In genomic region chr7:65807067-65807466, GRCh38 we compare ENCODE assay signal across 4 cellular contexts.
DNase-seq lines count a peak whose midpoint lies in the region; ATAC-seq, FAIRE-seq and TF ChIP-seq lines count a peak whose summit lies in the region.
"Not testable (repeated sequence)": the region's sequence is repeated elsewhere in the genome, so short reads cannot be mapped to it uniquely, and the experiment has no call there.

No MANE protein-coding gene starts in this region.

- not testable (repeated sequence) for H3K4me2 ChIP-seq in IMR-90 (ENCODE audit: low read depth, low read length); K562 (ENCODE audit: insufficient read depth, low read length)
- peak overlapping the region; percentile 0 for H3K4me2 ChIP-seq in Karpas-422 (ENCODE audit: low read depth, low read length, poor library complexity, severe bottlenecking)

- H3K9me1 ChIP-seq in IMR-90 (ENCODE audit: insufficient read depth, low read length); K562 (ENCODE audit: control insufficient read depth, insufficient read depth, low read length): not testable (repeated sequence)

- H3K14ac ChIP-seq in IMR-90 (replicated peaks; ENCODE audit: low read depth, low read length) = not testable (repeated sequence)

- in situ Hi-C loops in IMR-90 (cut with MboI; ENCODE audit: low sequenced_read_pairs); K562 (cut with MboI): not testable (repeated sequence)

- not testable (repeated sequence) for H3K9me2 ChIP-seq in Karpas-422 (replicated peaks; ENCODE audit: insufficient read depth, low read length)

- H4K8ac ChIP-seq in IMR-90 (ENCODE audit: low read depth in 2 of 2, low read length in 2 of 2) = not testable (repeated sequence)

- not testable (repeated sequence) for H3K79me1 ChIP-seq in IMR-90 (ENCODE audit: low read depth in 1 of 2, low read length in 2 of 2)

- not testable (repeated sequence) for H3K9me3 ChIP-seq in IMR-90 (ENCODE audit: control insufficient read depth, insufficient read depth, low read length); Karpas-422 (ENCODE audit: low read length); K562 (replicated peaks; ENCODE audit: control insufficient read depth, insufficient read depth, low read depth, low read length)

- FAIRE-seq in K562 (lab: Jason Lieb, UNC) = not testable (repeated sequence)

- H2BK15ac ChIP-seq in IMR-90 (ENCODE audit: low read depth, low read length) = not testable (repeated sequence)

- not testable (repeated sequence) for H3K4me1 ChIP-seq in IMR-90 (ENCODE audit: control insufficient read depth, insufficient read depth, low read length); K562 (replicated peaks in 1 of 2; ENCODE audit: control insufficient read depth in 2 of 2, insufficient read depth in 2 of 2, low read length in 2 of 2)
- peaks cover 53% of the 10 kb centered on the region for H3K4me1 ChIP-seq in Karpas-422 (ENCODE audit: low read length)

- not testable (repeated sequence) for H3K4ac ChIP-seq in IMR-90 (ENCODE audit: low read depth, low read length)

- 83% methylated on average over 1 of the region's 5 CpGs; no CpG with 5 or more reads in 1 of the 2 experiments for WGBS in IMR-90 (ENCODE audit: extremely low coverage in 2 of 2, insufficient read length in 1 of 2), 2 experiments
- WGBS in K562 (ENCODE audit: insufficient coverage, low coverage, missing lambda C conversion rate) = 18% methylated on average over 5 of the region's 5 CpGs

- H4K5ac ChIP-seq in IMR-90 (ENCODE audit: low read depth, low read length) = not testable (repeated sequence)

- H2AK5ac ChIP-seq in IMR-90 (ENCODE audit: low read depth, low read length) = not testable (repeated sequence)

- not testable (repeated sequence) for TF ChIP-seq POLR2A in IMR-90 (IDR thresholded peaks at IDR 0.05; ENCODE audit: low read depth, low read length); K562 (conservative IDR thresholded peaks at IDR 0.05)

- not testable (repeated sequence) for H3K79me2 ChIP-seq in Karpas-422 (ENCODE audit: low read length); K562 (ENCODE audit: control insufficient read depth, insufficient read depth, low read length)

- POLR2A ChIA-PET in IMR-90 (lab: Charles Lee; ENCODE audit: unreplicated experiment); K562 (lab: Yijun Ruan, JAX): not testable (repeated sequence)

- not testable (repeated sequence) for H3K27ac ChIP-seq in IMR-90 (ENCODE audit: insufficient read depth, low read length); K562 (ENCODE audit: extremely low read depth, low read depth, low read length)
- H3K27ac ChIP-seq in Karpas-422 (ENCODE audit: low read length) = peak overlapping the region; percentile 94

- intact Hi-C loops in IMR-90 (cut with micrococcal nuclease); K562 (cut with micrococcal nuclease): not testable (repeated sequence)

- H2AK9ac ChIP-seq in IMR-90 (replicated peaks; ENCODE audit: low read depth, low read length, poor library complexity) = not testable (repeated sequence)

- TF ChIP-seq RAD21 in IMR-90 (IDR thresholded peaks at IDR 0.05; ENCODE audit: low read length); K562 (CRISPR knock-in tag; conservative IDR thresholded peaks at IDR 0.05 in 1 of 2, IDR thresholded peaks at IDR 0.05 in 1 of 2): not testable (repeated sequence)

- TF ChIP-seq EP300 in K562 (IDR thresholded peaks at IDR 0.05; ENCODE audit: low read length) = not testable (repeated sequence)

- not testable (repeated sequence) for BruUV-seq in IMR-90 (replicated peaks; lab: Mats Ljungman, UMichigan); K562 (replicated peaks; lab: Mats Ljungman, UMichigan)

- H4K91ac ChIP-seq in IMR-90 (ENCODE audit: insufficient read depth, low read depth, low read length) = not testable (repeated sequence)

- not testable (repeated sequence) for H3K4me3 ChIP-seq in IMR-90 (ENCODE audit: insufficient read depth, low read depth, low read length); Karpas-422 (ENCODE audit: low read length); K562

- CTCF ChIA-PET in IMR-90 (lab: Yijun Ruan, JAX); K562 (lab: Yijun Ruan, JAX; ENCODE audit: low intra/inter-chr PET ratio): not testable (repeated sequence)

- not testable (repeated sequence) for TF ChIP-seq CTCF in IMR-90 (conservative IDR thresholded peaks at IDR 0.05; ENCODE audit: low read depth, low read length); K562 (IDR thresholded peaks at IDR 0.05 in 2 of 3, conservative IDR thresholded peaks at IDR 0.05 in 1 of 3; ENCODE audit: insufficient read depth in 2 of 3, low read depth in 1 of 3, low read length in 3 of 3)

- not testable (repeated sequence) for H2BK120ac ChIP-seq in IMR-90 (ENCODE audit: low read depth, low read length)

- H2BK5ac ChIP-seq in IMR-90 (ENCODE audit: low read depth, low read length, poor library complexity, severe bottlenecking) = not testable (repeated sequence)

- dilution Hi-C loops in IMR-90 (cut with HindIII; ENCODE audit: low sequenced_read_pairs, unreplicated experiment) = not testable (repeated sequence)

- not testable (repeated sequence) for H3K27me3 ChIP-seq in IMR-90 (ENCODE audit: control insufficient read depth, insufficient read depth, low read length); Karpas-422 (ENCODE audit: low read length); K562 (ENCODE audit: control insufficient read depth in 2 of 2, insufficient read depth in 2 of 2, low read length in 2 of 2)

- not testable (repeated sequence) for H3K9ac ChIP-seq in IMR-90 (ENCODE audit: low read depth, low read length); K562 (ENCODE audit: insufficient read depth in 1 of 2, low read depth in 2 of 2, low read length in 2 of 2)
- H3K9ac ChIP-seq in Karpas-422 (ENCODE audit: low read length) = peak overlapping the region; percentile 12; the same call in 1 of the 2 replicates

- DNase-seq in IMR-90; Karpas-422; K562 (ENCODE audit: extremely low read depth in 1 of 4, low spot score in 3 of 4): not testable (repeated sequence)
- peak; percentile 37 for DNase-seq in mesenteric fat pad (ENCODE audit: low spot score)

- not testable (repeated sequence) for H3K23ac ChIP-seq in IMR-90 (ENCODE audit: low read depth, low read length)

- H3K36me3 ChIP-seq in IMR-90 (ENCODE audit: control insufficient read depth, insufficient read depth, low read length); Karpas-422 (ENCODE audit: insufficient read depth, low read length); K562 (ENCODE audit: control insufficient read depth, insufficient read depth, low read length): not testable (repeated sequence)

- H4K20me1 ChIP-seq in IMR-90 (ENCODE audit: insufficient read depth, low read length); Karpas-422 (ENCODE audit: insufficient read depth, low read depth, low read length); K562 (replicated peaks; ENCODE audit: control insufficient read depth, insufficient read depth, low read length): not testable (repeated sequence)

- not testable (repeated sequence) for H3K18ac ChIP-seq in IMR-90 (ENCODE audit: low read depth, low read length)

- H2AFZ ChIP-seq in IMR-90 (replicated peaks; ENCODE audit: low read length, poor library complexity); Karpas-422 (ENCODE audit: low read length); K562 (ENCODE audit: low read depth, low read length): not testable (repeated sequence)

- H2BK20ac ChIP-seq in IMR-90 (ENCODE audit: low read depth, low read length) = not testable (repeated sequence)

- H3K56ac ChIP-seq in IMR-90 (ENCODE audit: extremely low read depth, insufficient read depth, low read length) = not testable (repeated sequence)

- not testable (repeated sequence) for ATAC-seq in IMR-90 (ENCODE audit: low read depth); K562

TF ChIP-seq in IMR-90, 13 proteins besides CTCF, POLR2A, EP300 and RAD21:
- TF ChIP-seq CEBPB (IDR thresholded peaks at IDR 0.05; ENCODE audit: low read depth, low read length) = peak; percentile 43; the same call in 1 of the 2 replicates

TF ChIP-seq in K562, 482 proteins besides CTCF, POLR2A, EP300 and RAD21:
- TF ChIP-seq CEBPB (tag; IDR thresholded peaks at IDR 0.05) (peak; percentile 80), CEBPG (tag; conservative IDR thresholded peaks at IDR 0.05 in 1 of 2, IDR thresholded peaks at IDR 0.05 in 1 of 2) (peak; percentile 13 to 70; a peak in 2 of 4 replicates)
- TF ChIP-seq CEBPG (CRISPR knock-in tag; IDR thresholded peaks at IDR 0.05) = not testable (repeated sequence)
